In the genomic region with DNA sequence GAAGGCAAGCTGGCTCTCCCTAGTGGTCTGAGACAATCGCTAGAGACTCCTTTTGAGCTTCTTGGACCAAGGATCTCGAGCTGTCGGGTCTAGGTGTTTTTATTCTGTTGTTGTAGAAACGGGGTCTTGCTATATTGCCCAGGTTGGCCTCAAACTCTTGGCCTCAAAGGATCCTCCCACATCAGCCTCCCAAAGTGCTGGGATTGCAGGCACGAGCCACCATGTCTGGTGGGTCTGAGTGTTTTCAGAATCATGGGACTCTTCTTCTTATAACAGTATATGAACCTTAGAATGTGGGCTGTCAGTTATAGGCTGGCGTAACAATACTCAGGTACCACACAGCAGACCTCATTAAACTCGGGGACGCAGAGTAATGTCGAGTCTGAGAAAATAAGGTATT, we compare ENCODE assay signal across 19 cellular contexts. TPM values are rescaled to one million over a fixed set of nuclear protein-coding genes. Genes with fewer than 3 reads are reported as not detected.
DNase-seq lines count a peak whose midpoint lies in the region; ATAC-seq and TF ChIP-seq lines count a peak whose summit lies in the region.
"Had no signal": no experiment of that assay in that cellular context is flagged by ENCODE, and none has a peak within 500 bp of the region (broad histone marks: within the 10 kb centered on the region; RNA-seq: fewer than 3 reads in every experiment).

No MANE protein-coding gene starts in this region.

- H3K27ac Mint-ChIP-seq in WTC11, result no peak overlapping the region
- H3K27ac Mint-ChIP-seq in endodermal cell, result peak overlapping the region; percentile 61
- H3K27ac Mint-ChIP-seq: CD4-positive, alpha-beta T cell; CD8-positive, alpha-beta T cell had no signal

- peaks cover 0 to 56% of the 10 kb centered on the region in 2 experiments; a peak in 2 of 3 replicates for H3K36me3 ChIP-seq in HEK293 (ENCODE audit: control insufficient read depth in 2 of 2, insufficient read depth in 1 of 2, low read length in 2 of 2)
- H3K36me3 ChIP-seq in endodermal cell (ENCODE audit: control insufficient read depth, insufficient read depth, low read length), result peaks cover 74% of the 10 kb centered on the region
- H3K36me3 ChIP-seq in uterus, result no peaks in the 10 kb centered on the region

- POLR2A ChIA-PET in HEK293 (lab: Yijun Ruan, JAX), result no interaction called here
- POLR2A ChIA-PET in WTC11 (lab: Charles Lee), result no interaction called here

- H3K27me3 ChIP-seq in endodermal cell (ENCODE audit: control insufficient read depth, insufficient read depth, low read length, poor library complexity, severe bottlenecking), result no peaks in the 10 kb centered on the region
- H3K27me3 ChIP-seq in uterus, result no peaks in the 10 kb centered on the region
- H3K27me3 ChIP-seq: BE2C, BLaER1 had no signal

- CTCF ChIA-PET in HEK293 (lab: Yijun Ruan, JAX), result interaction anchor here (0.6 to 0.8 kb wide), 3 partner anchors 9 to 57 kb away, joined by 3 to 4 read pairs (median 4); a partner anchor contains a TSS
- CTCF ChIA-PET in WTC11 (lab: Charles Lee), result no interaction called here

- 96 to 100% methylated on average over 2 to 9 of the region's 9 CpGs for WGBS in endodermal cell (ENCODE audit: insufficient coverage in 1 of 2, insufficient read length in 1 of 2), 2 experiments

- H3K4me3 Mint-ChIP-seq in WTC11, result no peak overlapping the region
- no peak overlapping the region for H3K4me3 Mint-ChIP-seq in endodermal cell
- H3K4me3 Mint-ChIP-seq: CD4-positive, alpha-beta T cell; CD8-positive, alpha-beta T cell had no signal

- H3K9me3 Mint-ChIP-seq in WTC11, result peaks cover 6% of the 10 kb centered on the region
- peaks cover 3% of the 10 kb centered on the region for H3K9me3 Mint-ChIP-seq in endodermal cell
- H3K9me3 Mint-ChIP-seq: CD4-positive, alpha-beta T cell; CD8-positive, alpha-beta T cell had no signal

- peak; percentile 24 for DNase-seq in activated effector memory CD4-positive, alpha-beta T cell treated with anti-CD3 and anti-CD28 coated beads, Interleukin-2, amount 50 U/mL, for 16 hours
- no peak for DNase-seq in activated effector memory CD4-positive, alpha-beta T cell treated with Interleukin-2 at 50 U/mL for 16 hours
- no peak for DNase-seq in WTC11 (ENCODE audit: low spot score)
- DNase-seq in endodermal cell, result no peak
- no peak for DNase-seq in uterus
- no peak for DNase-seq in C1 segment of cervical spinal cord (lab: John Stamatoyannopoulos, UW)
- no peak for DNase-seq in NCI-H2227 (lab: John Stamatoyannopoulos, UW; ENCODE audit: unreplicated experiment)
- DNase-seq: 8988T; ACHN; BE2C; Caco-2; Calu3; CD4-positive, alpha-beta T cell; CD8-positive, alpha-beta T cell; DMS79 treated with DMSO at 0.1 percent for 48 hours; GF-D8 had no signal

- no peak for TF ChIP-seq POLR2A in uterus (IDR thresholded peaks at IDR 0.05)

- H3K9me3 ChIP-seq in HEK293 (ENCODE audit: control insufficient read depth, insufficient read depth, low read depth, low read length) (no peaks in the 10 kb centered on the region), endodermal cell (ENCODE audit: control insufficient read depth, low read length) (no peaks in the 10 kb centered on the region), uterus (no peaks in the 10 kb centered on the region)
- H3K9me3 ChIP-seq: BE2C, Caco-2 had no signal

- H3K9ac ChIP-seq in endodermal cell (ENCODE audit: extremely low read depth, low read length, poor library complexity, severe bottlenecking), result no peak overlapping the region
- H3K9ac ChIP-seq: BLaER1 had no signal

- ATAC-seq in WTC11, result no peak
- ATAC-seq: CD8-positive, alpha-beta T cell had no signal

- H3K4me1 ChIP-seq in HEK293 (ENCODE audit: control insufficient read depth, insufficient read depth, low read length) (no peaks in the 10 kb centered on the region), endodermal cell (ENCODE audit: control insufficient read depth, insufficient read depth, low read length) (no peaks in the 10 kb centered on the region), uterus (peaks cover 0 to 12% of the 10 kb centered on the region in 2 donors)
- H3K4me1 ChIP-seq: BLaER1, Caco-2 had no signal

- H3K4me1 Mint-ChIP-seq in WTC11 (no peaks in the 10 kb centered on the region), endodermal cell (no peaks in the 10 kb centered on the region)

- no peak overlapping the region for H3K27ac ChIP-seq in HEK293 (ENCODE audit: extremely low read depth, low read depth, low read length)
- H3K27ac ChIP-seq in endodermal cell (ENCODE audit: low read depth, low read length), result no peak overlapping the region
- no peak overlapping the region for H3K27ac ChIP-seq in uterus
- H3K27ac ChIP-seq: BLaER1, C4-2B had no signal

- H3K4me3 ChIP-seq in HEK293 (ENCODE audit: low read depth, low read length) (no peak overlapping the region), endodermal cell (ENCODE audit: low read length) (no peak overlapping the region), uterus (no peak overlapping the region)
- H3K4me3 ChIP-seq: BLaER1 had no signal

- intact Hi-C loops in uterus (cut with DNase I; ENCODE audit: low total_unique reads), result no loop called here

- TF ChIP-seq CTCF in HEK293 (tag by site-specific recombination; IDR thresholded peaks at IDR 0.05), result no peak
- TF ChIP-seq CTCF in WTC11 (IDR thresholded peaks at IDR 0.05), result no peak
- no peak for TF ChIP-seq CTCF in endodermal cell (conservative IDR thresholded peaks at IDR 0.05)
- no peak for TF ChIP-seq CTCF in uterus (IDR thresholded peaks at IDR 0.05)

- H3K36me3 Mint-ChIP-seq in WTC11, result peaks cover 73% of the 10 kb centered on the region
- H3K36me3 Mint-ChIP-seq in endodermal cell (ENCODE audit: low read depth), result peaks cover 77% of the 10 kb centered on the region

- H3K27me3 Mint-ChIP-seq in WTC11 (ENCODE audit: low read depth) (no peaks in the 10 kb centered on the region), endodermal cell (ENCODE audit: insufficient read depth) (no peaks in the 10 kb centered on the region)
- H3K27me3 Mint-ChIP-seq: CD4-positive, alpha-beta T cell had no signal

TF ChIP-seq in HEK293, 187 proteins besides CTCF, POLR2A, EP300 and RAD21:
- no peak for TF ChIP-seq ZNF629 (tag by site-specific recombination; IDR thresholded peaks at IDR 0.05)
- no peak for TF ChIP-seq ZNF610 (tag by site-specific recombination; IDR thresholded peaks at IDR 0.05; ENCODE audit: borderline replicate concordance)
- TF ChIP-seq ZNF121 (tag by site-specific recombination; IDR thresholded peaks at IDR 0.05), result peak; percentile 54
- TF ChIP-seq, protein P1, sequence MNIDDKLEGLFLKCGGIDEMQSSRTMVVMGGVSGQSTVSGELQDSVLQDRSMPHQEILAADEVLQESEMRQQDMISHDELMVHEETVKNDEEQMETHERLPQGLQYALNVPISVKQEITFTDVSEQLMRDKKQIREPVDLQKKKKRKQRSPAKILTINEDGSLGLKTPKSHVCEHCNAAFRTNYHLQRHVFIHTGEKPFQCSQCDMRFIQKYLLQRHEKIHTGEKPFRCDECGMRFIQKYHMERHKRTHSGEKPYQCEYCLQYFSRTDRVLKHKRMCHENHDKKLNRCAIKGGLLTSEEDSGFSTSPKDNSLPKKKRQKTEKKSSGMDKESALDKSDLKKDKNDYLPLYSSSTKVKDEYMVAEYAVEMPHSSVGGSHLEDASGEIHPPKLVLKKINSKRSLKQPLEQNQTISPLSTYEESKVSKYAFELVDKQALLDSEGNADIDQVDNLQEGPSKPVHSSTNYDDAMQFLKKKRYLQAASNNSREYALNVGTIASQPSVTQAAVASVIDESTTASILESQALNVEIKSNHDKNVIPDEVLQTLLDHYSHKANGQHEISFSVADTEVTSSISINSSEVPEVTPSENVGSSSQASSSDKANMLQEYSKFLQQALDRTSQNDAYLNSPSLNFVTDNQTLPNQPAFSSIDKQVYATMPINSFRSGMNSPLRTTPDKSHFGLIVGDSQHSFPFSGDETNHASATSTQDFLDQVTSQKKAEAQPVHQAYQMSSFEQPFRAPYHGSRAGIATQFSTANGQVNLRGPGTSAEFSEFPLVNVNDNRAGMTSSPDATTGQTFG (tag by site-specific recombination; IDR thresholded peaks at IDR 0.05; ENCODE audit: borderline replicate concordance), result no peak
TF ChIP-seq in HEK293: peak in this region for 1.

TF ChIP-seq in WTC11, 78 proteins besides CTCF, POLR2A, EP300 and RAD21:
- TF ChIP-seq ESRRA (CRISPR knock-in tag; IDR thresholded peaks at IDR 0.05; ENCODE audit: borderline replicate concordance) (no peak), CREM (CRISPR knock-in tag; IDR thresholded peaks at IDR 0.05) (no peak), TEAD1 (CRISPR knock-in tag; IDR thresholded peaks at IDR 0.05) (no peak), ZNF232 (CRISPR knock-in tag; IDR thresholded peaks at IDR 0.05) (no peak), ZNF138 (CRISPR knock-in tag; conservative IDR thresholded peaks at IDR 0.05) (no peak), MYBL2 (CRISPR knock-in tag; IDR thresholded peaks at IDR 0.05) (no peak), ZNF121 (CRISPR knock-in tag; IDR thresholded peaks at IDR 0.05) (peak; percentile 52; the same call in 1 of the 2 replicates)
- TF ChIP-seq, protein P2, sequence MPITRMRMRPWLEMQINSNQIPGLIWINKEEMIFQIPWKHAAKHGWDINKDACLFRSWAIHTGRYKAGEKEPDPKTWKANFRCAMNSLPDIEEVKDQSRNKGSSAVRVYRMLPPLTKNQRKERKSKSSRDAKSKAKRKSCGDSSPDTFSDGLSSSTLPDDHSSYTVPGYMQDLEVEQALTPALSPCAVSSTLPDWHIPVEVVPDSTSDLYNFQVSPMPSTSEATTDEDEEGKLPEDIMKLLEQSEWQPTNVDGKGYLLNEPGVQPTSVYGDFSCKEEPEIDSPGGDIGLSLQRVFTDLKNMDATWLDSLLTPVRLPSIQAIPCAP (CRISPR knock-in tag; IDR thresholded peaks at IDR 0.05), result no peak

RNA-seq across cellular contexts. Expression of a gene that starts 33.1 kb away (rescaled TPM):
- total RNA-seq in WTC11 (2021) (91.3 to 102 TPM (median 93.4 TPM) in 3 replicates), endodermal cell (10 to 100 TPM; 64.7 to 71.1 TPM), uterus (10 to 100 TPM; 11.5 to 47.2 (median 22.3) TPM)
- 39.6 TPM for polyA plus RNA-seq in endodermal cell (2013, experiment 1 of 2)
- polyA plus RNA-seq in endodermal cell (2013, experiment 2 of 2), result 37.1 TPM

RNA-seq across cellular contexts. Expression of a gene that starts 43.8 kb away (rescaled TPM):
- total RNA-seq in WTC11 (2021) (14.8 to 17.4 TPM (median 15.0 TPM) in 3 replicates), endodermal cell (10 to 100 TPM; 13.0 to 22.4 TPM), uterus (10 to 100 TPM; 19.1 to 23.9 (median 21.9) TPM)
- polyA plus RNA-seq in endodermal cell (2013, experiment 1 of 2), result 26.7 TPM
- polyA plus RNA-seq in endodermal cell (2013, experiment 2 of 2), result 23.5 TPM

RNA-seq across cellular contexts. Expression of a gene that starts 55.0 kb away (rescaled TPM):
- 39.6 to 40.0 TPM (median 40.0 TPM) in 3 replicates for total RNA-seq in WTC11 (2021)
- total RNA-seq in endodermal cell, result 10 to 100 TPM; 36.9 to 47.8 TPM
- polyA plus RNA-seq in endodermal cell (2013, experiment 1 of 2), result 27.3 TPM
- 25.9 TPM for polyA plus RNA-seq in endodermal cell (2013, experiment 2 of 2)
- 10 to 100 TPM in 2 of 4 donors, 1 to 10 TPM in 2; 1.8 to 29.6 (median 15.0) TPM for total RNA-seq in uterus
